16 cellular contexts compared by ENCODE assay signal in genomic region chr7:145156834-145157233, GRCh38.
"Had no signal": no experiment of that assay in that cellular context is flagged by ENCODE, and none has a peak within 500 bp of the region (broad histone marks: within the 10 kb centered on the region; RNA-seq: fewer than 3 reads in every experiment).

No MANE protein-coding gene starts in this region.

- FAIRE-seq: endometrium, frontal cortex, keratinocyte, pancreas, small intestine had no signal

- DNase-seq: activated CD4-positive, alpha-beta T cell treated with anti-CD3 and anti-CD28 coated beads, Interleukin-2, amount 50 U/mL, for 4 hours; activated gamma-delta T cell; colonic mucosa; hypothalamus; lower lobe of right lung; naive thymus-derived CD8-positive, alpha-beta T cell; pancreas; right lobe of liver; small intestine; stimulated activated CD4-positive, alpha-beta T cell treated with anti-CD3 and anti-CD28 coated beads, Interleukin-15, amount 100 ng/mL, for 24 hours; stimulated activated CD4-positive, alpha-beta T cell treated with anti-CD3 and anti-CD28 coated beads, Interleukin-4, amount 100 ng/mL, for 1 hour; stomach; trophoblast cell had no signal
